11 cellular contexts compared by ENCODE assay signal in the genomic region with DNA sequence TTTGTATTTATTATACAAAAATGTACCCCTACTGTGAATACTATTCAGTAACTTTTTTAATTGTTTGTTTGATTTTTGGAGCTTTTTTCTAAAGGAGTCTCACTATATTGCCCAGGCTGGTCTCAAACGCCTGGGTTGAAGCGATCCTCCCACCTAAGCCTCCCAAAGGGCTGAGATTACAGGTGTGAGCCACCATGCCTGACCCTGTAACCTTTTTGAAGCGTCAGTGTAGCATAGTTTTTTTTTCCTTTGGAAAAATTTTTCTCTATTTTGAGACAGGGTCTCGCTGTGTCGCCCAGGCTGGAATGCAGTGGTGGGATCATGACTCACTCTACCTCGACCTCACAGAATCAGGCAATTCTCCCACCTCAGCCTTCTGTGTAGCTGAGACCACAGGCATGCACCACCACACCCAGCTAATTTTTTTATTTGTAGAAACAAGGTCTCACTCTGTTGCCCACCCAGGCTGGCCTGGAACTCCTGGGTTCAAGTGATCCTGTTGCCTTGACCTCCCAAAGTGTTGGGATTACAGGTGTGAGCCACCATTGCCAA. TPM values are rescaled to one million over a fixed set of nuclear protein-coding genes. Genes with fewer than 3 reads are reported as not detected.
DNase-seq lines count a peak whose midpoint lies in the region; ATAC-seq and TF ChIP-seq lines count a peak whose summit lies in the region.
"Had no signal": no experiment of that assay in that cellular context is flagged by ENCODE, and none has a peak within 500 bp of the region (broad histone marks: within the 10 kb centered on the region; RNA-seq: fewer than 3 reads in every experiment).

No MANE protein-coding gene starts in this region.

- H3K9me3 Mint-ChIP-seq in activated CD4-positive, alpha-beta T cell treated with anti-CD3 and anti-CD28 coated beads, Interleukin-2, amount 10 ng/mL, durations not matched to agents 7 days and 5 days, result no peaks in the 10 kb centered on the region
- H3K9me3 Mint-ChIP-seq in endodermal cell, result no peaks in the 10 kb centered on the region

- H3K9me3 ChIP-seq in SJSA1 (replicated peaks) (no peaks in the 10 kb centered on the region), endodermal cell (ENCODE audit: control insufficient read depth, low read length) (no peaks in the 10 kb centered on the region), psoas muscle (no peaks in the 10 kb centered on the region)
- H3K9me3 ChIP-seq: left lung had no signal

- H3K27me3 Mint-ChIP-seq in activated CD4-positive, alpha-beta T cell treated with anti-CD3 and anti-CD28 coated beads, Interleukin-2, amount 10 ng/mL, durations not matched to agents 7 days and 5 days, result no peaks in the 10 kb centered on the region
- H3K27me3 Mint-ChIP-seq in endodermal cell (ENCODE audit: insufficient read depth), result no peaks in the 10 kb centered on the region

- intact Hi-C loops in psoas muscle (cut with DNase I), result no loop called here

- peaks cover 38% of the 10 kb centered on the region for H3K36me3 Mint-ChIP-seq in activated CD4-positive, alpha-beta T cell treated with anti-CD3 and anti-CD28 coated beads, Interleukin-2, amount 10 ng/mL, durations not matched to agents 7 days and 5 days (ENCODE audit: low read depth)
- peaks cover 10% of the 10 kb centered on the region for H3K36me3 Mint-ChIP-seq in endodermal cell (ENCODE audit: low read depth)

- ATAC-seq in psoas muscle, result no peak
- ATAC-seq: left lung had no signal

- H3K4me1 ChIP-seq in SJSA1 (replicated peaks), result peaks cover 47% of the 10 kb centered on the region
- H3K4me1 ChIP-seq in endodermal cell (ENCODE audit: control insufficient read depth, insufficient read depth, low read length), result peaks cover 4% of the 10 kb centered on the region
- peaks cover 29% of the 10 kb centered on the region for H3K4me1 ChIP-seq in psoas muscle

- H3K27ac Mint-ChIP-seq in activated CD4-positive, alpha-beta T cell treated with anti-CD3 and anti-CD28 coated beads, Interleukin-2, amount 10 ng/mL, durations not matched to agents 7 days and 5 days, result no peak overlapping the region
- no peak overlapping the region for H3K27ac Mint-ChIP-seq in endodermal cell

- peaks cover 77% of the 10 kb centered on the region for H3K4me1 Mint-ChIP-seq in activated CD4-positive, alpha-beta T cell treated with anti-CD3 and anti-CD28 coated beads, Interleukin-2, amount 10 ng/mL, durations not matched to agents 7 days and 5 days
- peaks cover 25% of the 10 kb centered on the region for H3K4me1 Mint-ChIP-seq in endodermal cell

- H3K4me3 ChIP-seq in SJSA1 (no peak overlapping the region; the same call in 1 of the 2 replicates), endodermal cell (ENCODE audit: low read length) (peak overlapping the region; percentile 83), psoas muscle (peak overlapping the region; percentile 98)

- H3K9ac ChIP-seq in endodermal cell (ENCODE audit: extremely low read depth, low read length, poor library complexity, severe bottlenecking), result no peak overlapping the region

- H3K4me3 Mint-ChIP-seq in activated CD4-positive, alpha-beta T cell treated with anti-CD3 and anti-CD28 coated beads, Interleukin-2, amount 10 ng/mL, durations not matched to agents 7 days and 5 days, result peak overlapping the region; percentile 90
- H3K4me3 Mint-ChIP-seq in endodermal cell, result peak overlapping the region; percentile 85

- CTCF ChIA-PET in activated CD4-positive, alpha-beta T cell treated with anti-CD3 and anti-CD28 coated beads, Interleukin-2, amount 10 ng/mL, durations not matched to agents 7 days and 5 days (lab: Charles Lee), result interaction anchor here (1.1 to 1.2 kb wide), 2 partner anchors 15 to 29 kb away, joined by 3 read pairs; no protein-coding TSS in a partner anchor

- H3K27me3 ChIP-seq in SJSA1 (replicated peaks) (no peaks in the 10 kb centered on the region), endodermal cell (ENCODE audit: control insufficient read depth, insufficient read depth, low read length, poor library complexity, severe bottlenecking) (no peaks in the 10 kb centered on the region), psoas muscle (ENCODE audit: insufficient read depth in 3 of 3, low read length in 2 of 3) (no peaks in the 10 kb centered on the region)
- H3K27me3 ChIP-seq: left lung had no signal

- no peak for DNase-seq in activated CD4-positive, alpha-beta T cell treated with anti-CD3 and anti-CD28 coated beads, Interleukin-2, amount 10 ng/mL, durations not matched to agents 7 days and 5 days
- DNase-seq in activated CD4-positive, alpha-beta T cell treated with anti-CD3 and anti-CD28 coated beads, Interleukin-2, amount 50 U/mL, for 1 hour, result no peak
- DNase-seq in SJSA1 (ENCODE audit: low read depth in 1 of 2, low spot score in 2 of 2) (peak; percentile 75 to 86), endodermal cell (no peak), psoas muscle (no peak), GDM1 (lab: John Stamatoyannopoulos, UW) (no peak), NCI-H2107 (lab: John Stamatoyannopoulos, UW) (no peak), NCI-H2227 (lab: John Stamatoyannopoulos, UW; ENCODE audit: unreplicated experiment) (no peak)
- DNase-seq: left lung, NCI-H774, small intestine had no signal

- TF ChIP-seq CTCF in endodermal cell (conservative IDR thresholded peaks at IDR 0.05) (no peak), psoas muscle (IDR thresholded peaks at IDR 0.05) (no peak)

- H3K36me3 ChIP-seq in SJSA1, result peaks cover 23% of the 10 kb centered on the region
- H3K36me3 ChIP-seq in endodermal cell (ENCODE audit: control insufficient read depth, insufficient read depth, low read length), result peaks cover 6% of the 10 kb centered on the region
- H3K36me3 ChIP-seq in psoas muscle (ENCODE audit: insufficient read depth in 1 of 2, low read depth in 1 of 2), result no peaks in the 10 kb centered on the region
- H3K36me3 ChIP-seq: left lung had no signal

- POLR2A ChIA-PET in activated CD4-positive, alpha-beta T cell treated with anti-CD3 and anti-CD28 coated beads, Interleukin-2, amount 10 ng/mL, durations not matched to agents 7 days and 5 days (lab: Charles Lee), result no interaction called here

- H3K27ac ChIP-seq in SJSA1 (peak overlapping the region; percentile 51), endodermal cell (ENCODE audit: low read depth, low read length) (no peak overlapping the region), psoas muscle (no peak overlapping the region)
- H3K27ac ChIP-seq: left lung had no signal

- WGBS in endodermal cell (ENCODE audit: insufficient coverage in 1 of 2, insufficient read length in 1 of 2), 2 experiments, result 90 to 96% methylated on average over 2 to 6 of the region's 6 CpGs
- 93% methylated on average over 6 of the region's 6 CpGs for WGBS in psoas muscle, 3 donors

RNA-seq across cellular contexts. Expression of a gene that starts 2.0 kb away (rescaled TPM):
- 10 to 100 TPM; 19.4 to 24.9 TPM for total RNA-seq in activated CD4-positive, alpha-beta T cell treated with anti-CD3 and anti-CD28 coated beads, Interleukin-2, amount 10 ng/mL, durations not matched to agents 7 days and 5 days
- total RNA-seq in SJSA1 (2014; rRNA removed; shearing (Covaris generic)), result 12.4 and 20.1 TPM in 2 replicates
- total RNA-seq in endodermal cell, result 10 to 100 TPM; 19.7 to 25.5 TPM
- polyA plus RNA-seq in endodermal cell (2013, experiment 1 of 2), result 24.0 TPM
- 22.6 TPM for polyA plus RNA-seq in endodermal cell (2013, experiment 2 of 2)
- 1 to 10 TPM; 3.0 to 4.1 (median 3.1) TPM for total RNA-seq in psoas muscle
- polyA plus RNA-seq in psoas muscle, result 1 to 10 TPM; 1.3 to 2.9 (median 2.0) TPM

Comparison
In these comparisons a context has a peak if more than half of its experiments do, and no peak if none do; other contexts are left out.
1. DNase-seq: peak in SJSA1 (2 of 2); none in activated CD4-positive, alpha-beta T cell treated with anti-CD3 and anti-CD28 coated beads, Interleukin-2, amount 10 ng/mL, durations not matched to agents 7 days and 5 days (single experiment), activated CD4-positive, alpha-beta T cell treated with anti-CD3 and anti-CD28 coated beads, Interleukin-2, amount 50 U/mL, for 1 hour (single experiment), endodermal cell (single experiment), psoas muscle (0 of 2), GDM1 (single experiment), NCI-H2107 (single experiment) and NCI-H2227 (single experiment).